In the genomic region with DNA sequence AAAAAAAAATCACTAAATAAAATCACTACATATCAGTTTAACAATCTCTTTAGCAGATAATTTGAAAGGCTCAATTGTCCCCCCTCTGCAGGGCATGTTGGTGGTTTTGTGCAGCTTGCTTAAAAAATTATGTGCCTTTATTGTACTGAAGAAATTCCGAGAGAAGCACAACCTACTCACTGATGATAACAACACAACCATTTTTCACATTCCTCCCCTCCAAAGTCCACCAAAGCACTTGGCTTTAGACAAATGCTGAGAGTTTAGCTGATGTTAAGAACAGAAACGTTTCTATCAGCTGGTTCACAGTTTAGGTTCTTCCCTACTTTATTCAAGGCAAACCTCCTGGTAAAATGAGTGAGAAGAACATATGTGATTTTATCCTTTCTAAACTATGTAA, we compare ENCODE assay signal across 10 cellular contexts. TPM values are rescaled to one million over a fixed set of nuclear protein-coding genes. Genes with fewer than 3 reads are reported as not detected.
DNase-seq lines count a peak whose midpoint lies in the region; ATAC-seq and TF ChIP-seq lines count a peak whose summit lies in the region.
"Had no signal": no experiment of that assay in that cellular context is flagged by ENCODE, and none has a peak within 500 bp of the region (broad histone marks: within the 10 kb centered on the region; RNA-seq: fewer than 3 reads in every experiment).

No MANE protein-coding gene starts in this region.

- no peak for TF ChIP-seq CTCF in WI38 (IDR thresholded peaks at IDR 0.05; ENCODE audit: low read depth, low read length)
- TF ChIP-seq CTCF in foreskin keratinocyte (conservative IDR thresholded peaks at IDR 0.05) = no peak
- TF ChIP-seq CTCF in progenitor cell of endocrine pancreas (IDR thresholded peaks at IDR 0.05; ENCODE audit: unreplicated experiment) = no peak

- H3K27ac Mint-ChIP-seq in progenitor cell of endocrine pancreas = no peak overlapping the region

- no peaks in the 10 kb centered on the region for H3K36me3 Mint-ChIP-seq in progenitor cell of endocrine pancreas (ENCODE audit: insufficient read depth)

- no peaks in the 10 kb centered on the region for H4K20me1 ChIP-seq in BLaER1

- H3K27me3 ChIP-seq in BLaER1 = no peaks in the 10 kb centered on the region
- H3K27me3 ChIP-seq in foreskin keratinocyte = no peaks in the 10 kb centered on the region

- peak overlapping the region; percentile 59 for H3K4me3 Mint-ChIP-seq in progenitor cell of endocrine pancreas (ENCODE audit: low read depth)

- H3K27me3 Mint-ChIP-seq in progenitor cell of endocrine pancreas = peaks cover 7% of the 10 kb centered on the region

- H3K9ac ChIP-seq in BLaER1 = 0 out of 2 replicates have a peak overlapping the region, but pooled peaks have one; percentile 28

- H3K4me2 ChIP-seq in BLaER1 = peak overlapping the region; percentile 78

- H3K9me3 Mint-ChIP-seq in progenitor cell of endocrine pancreas (ENCODE audit: low read depth) = no peaks in the 10 kb centered on the region

- H3K4me3 ChIP-seq in BLaER1 (no peak overlapping the region), WI38 (ENCODE audit: low read depth, low read length) (peak overlapping the region; percentile 64)
- H3K4me3 ChIP-seq: GM12878 had no signal

- peaks cover 69% of the 10 kb centered on the region for H3K4me1 ChIP-seq in BLaER1
- H3K4me1 ChIP-seq in foreskin keratinocyte = peaks cover 33% of the 10 kb centered on the region

- no peaks in the 10 kb centered on the region for H3K36me3 ChIP-seq in BLaER1

- DNase-seq in foreskin keratinocyte = no peak
- no peak for DNase-seq in progenitor cell of endocrine pancreas (ENCODE audit: low spot score, unreplicated experiment)
- DNase-seq in activated CD4-positive, alpha-beta T cell treated with anti-CD3 and anti-CD28 coated beads, Interleukin-2, amount 50 U/mL, for 1 hour = no peak
- no peak for DNase-seq in cerebellum (ENCODE audit: low spot score)
- DNase-seq: activated CD4-positive, CD25-positive, alpha-beta regulatory T cell had no signal

- H3K27ac ChIP-seq in BLaER1 (peak overlapping the region; percentile 57; the same call in 1 of the 2 replicates), foreskin keratinocyte (peak overlapping the region; percentile 87)

- H3K4me1 Mint-ChIP-seq in progenitor cell of endocrine pancreas (ENCODE audit: low read depth) = peaks cover 47% of the 10 kb centered on the region

- ATAC-seq in foreskin keratinocyte = no peak
- no peak for ATAC-seq in HG03175 (IDR thresholded peaks at IDR 0.05; ENCODE audit: unreplicated experiment)
- ATAC-seq in HG02970 (IDR thresholded peaks at IDR 0.05; ENCODE audit: low FRiP score, unreplicated experiment) = no peak
- ATAC-seq: GM12878 had no signal

- no peaks in the 10 kb centered on the region for H3K9me3 ChIP-seq in BLaER1

RNA-seq across cellular contexts. Expression of a gene that starts 0.9 kb away (rescaled TPM):
- total RNA-seq in foreskin keratinocyte (160 and 175 TPM in 2 replicates), progenitor cell of endocrine pancreas (27.9 and 35.7 TPM in 2 replicates), cerebellum (65.5 TPM)
- 29.6 and 32.6 TPM in 2 replicates for polyA plus RNA-seq in foreskin keratinocyte
